In genomic region chr9:117204971-117205370, GRCh38 we compare ENCODE assay signal across 16 cellular contexts.
DNase-seq lines count a peak whose midpoint lies in the region; ATAC-seq, FAIRE-seq and TF ChIP-seq lines count a peak whose summit lies in the region.
"Had no signal": no experiment of that assay in that cellular context is flagged by ENCODE, and none has a peak within 500 bp of the region (broad histone marks: within the 10 kb centered on the region; RNA-seq: fewer than 3 reads in every experiment).

No MANE protein-coding gene starts in this region.

- 0 out of 2 replicates have a peak overlapping the region, but pooled peaks have one; percentile 2 for H2BK12ac ChIP-seq in H1 (ENCODE audit: low read depth, low read length)
- no peak overlapping the region for H2BK12ac ChIP-seq in trophoblast cell (ENCODE audit: low read length)

- H3K56ac ChIP-seq in H1 (replicated peaks; ENCODE audit: insufficient read length, low read depth, low read length) = no peak overlapping the region

- H2BK15ac ChIP-seq in H1 (ENCODE audit: low read length) = no peak overlapping the region

- H2BK120ac ChIP-seq in H1 (replicated peaks; ENCODE audit: low read depth, low read length) = no peak overlapping the region
- no peak overlapping the region for H2BK120ac ChIP-seq in trophoblast cell (ENCODE audit: insufficient read depth, low read length, poor library complexity)

- ATAC-seq in GM21526 (IDR thresholded peaks at IDR 0.05; ENCODE audit: low FRiP score, unreplicated experiment) = no peak
- ATAC-seq in GM21619 (IDR thresholded peaks at IDR 0.05; ENCODE audit: unreplicated experiment) = no peak
- ATAC-seq in GM19023 (IDR thresholded peaks at IDR 0.05; ENCODE audit: unreplicated experiment) = no peak
- no peak for ATAC-seq in HG02571 (IDR thresholded peaks at IDR 0.05; ENCODE audit: unreplicated experiment)
- ATAC-seq: CD8-positive, alpha-beta T cell had no signal

- H3K27me3 ChIP-seq in SJSA1 (replicated peaks) (no peaks in the 10 kb centered on the region), H1 (replicated peaks in 1 of 4; ENCODE audit: control insufficient read depth in 3 of 4, extremely low read depth in 1 of 4, insufficient read depth in 3 of 4, low read length in 3 of 4) (no peaks in the 10 kb centered on the region), trophoblast cell (ENCODE audit: insufficient read depth, low read length) (no peaks in the 10 kb centered on the region)
- H3K27me3 ChIP-seq: BLaER1 treated with 17β-estradiol and CSF1 and Interleukin-3, amounts not matched to agents 10 nM and 100 nM had no signal

- H4K5ac ChIP-seq in H1 (ENCODE audit: insufficient read length, low read depth, low read length) = no peak overlapping the region

- no peak overlapping the region for H3K23ac ChIP-seq in H1 (ENCODE audit: insufficient read length)
- H3K23ac ChIP-seq in trophoblast cell (ENCODE audit: low read length) = no peak overlapping the region

- H4K8ac ChIP-seq in H1 (ENCODE audit: extremely low read depth, insufficient read depth, low read length) (no peak overlapping the region), trophoblast cell (ENCODE audit: low read depth, low read length) (no peak overlapping the region)

- no peak overlapping the region for H3K14ac ChIP-seq in H1 (ENCODE audit: insufficient read length)
- no peak overlapping the region for H3K14ac ChIP-seq in trophoblast cell (ENCODE audit: low read length)

- no peak for TF ChIP-seq EP300 in H1 (IDR thresholded peaks at IDR 0.05; ENCODE audit: borderline replicate concordance in 1 of 2, low read depth in 2 of 2, low read length in 2 of 2)

- DNase-seq in SJSA1 (ENCODE audit: low read depth in 1 of 2, low spot score in 2 of 2) (peak in 1 of 2 experiments; percentile 61), H1 (ENCODE audit: low read depth in 1 of 2, low spot score in 2 of 2) (no peak), left kidney (ENCODE audit: low read depth, low spot score) (peak; percentile 17), trophoblast cell (peak; percentile 37 to 72)
- DNase-seq: Calu3; CD8-positive, alpha-beta T cell; DMS79; GDM1 had no signal

- H2BK20ac ChIP-seq in H1 (ENCODE audit: low read length) = no peak overlapping the region

- H3K4me2 ChIP-seq in H1 (ENCODE audit: insufficient read depth in 1 of 2, low read depth in 2 of 2, low read length in 2 of 2) (no peak overlapping the region), trophoblast cell (ENCODE audit: low read length) (no peak overlapping the region)
- H3K4me2 ChIP-seq: BLaER1 treated with 17β-estradiol and CSF1 and Interleukin-3, amounts not matched to agents 10 nM and 100 nM had no signal

- TF ChIP-seq RAD21 in H1 (IDR thresholded peaks at IDR 0.05 in 1 of 2, conservative IDR thresholded peaks at IDR 0.05 in 1 of 2; ENCODE audit: low read depth in 2 of 2, low read length in 2 of 2) = no peak

- CTCF ChIA-PET in H1 (lab: Charles Lee; ENCODE audit: partially characterized antibody) = no interaction called here

- H3K4ac ChIP-seq in H1 (replicated peaks; ENCODE audit: insufficient read length, low read depth, low read length) (no peak overlapping the region), trophoblast cell (ENCODE audit: low read depth, low read length) (no peak overlapping the region)

- H3K79me1 ChIP-seq in H1 (ENCODE audit: low read depth, low read length) (no peaks in the 10 kb centered on the region), trophoblast cell (ENCODE audit: low read length) (no peaks in the 10 kb centered on the region)

- H3K36me3 ChIP-seq in SJSA1 (no peaks in the 10 kb centered on the region), H1 (ENCODE audit: control insufficient read depth in 2 of 4, insufficient read depth in 4 of 4, low read length in 3 of 4) (no peaks in the 10 kb centered on the region), trophoblast cell (ENCODE audit: control insufficient read depth in 1 of 2, insufficient read depth in 2 of 2, low read length in 2 of 2) (no peaks in the 10 kb centered on the region)
- H3K36me3 ChIP-seq: BLaER1 treated with 17β-estradiol and CSF1 and Interleukin-3, amounts not matched to agents 10 nM and 100 nM; HAP-1 had no signal

- no peak overlapping the region for H2AFZ ChIP-seq in H1 (ENCODE audit: low read length)
- H2AFZ ChIP-seq in trophoblast cell (ENCODE audit: insufficient read depth, low read length, poor library complexity) = no peak overlapping the region

- 89% methylated on average over 1 of the region's 1 CpG; no CpG with 5 or more reads in 1 of the 2 experiments for WGBS in H1 (ENCODE audit: extremely low coverage in 1 of 2, insufficient coverage in 1 of 2, insufficient read length in 1 of 2, insufficient replicate concordance in 2 of 2, low coverage in 1 of 2, low lambda C conversion rate in 2 of 2, missing lambda C conversion rate in 1 of 2), 2 experiments
- WGBS in trophoblast cell (ENCODE audit: extremely low coverage, insufficient coverage, insufficient read length) = no CpG with 5 or more reads among the region's 1 CpG

- H3K18ac ChIP-seq in H1 (ENCODE audit: extremely low read depth, low read length) (no peak overlapping the region), trophoblast cell (ENCODE audit: low read length) (no peak overlapping the region)

- H2AK5ac ChIP-seq in H1 (ENCODE audit: low read depth, low read length) (no peak overlapping the region), trophoblast cell (ENCODE audit: low read length) (no peak overlapping the region)

- H3K9me3 ChIP-seq in SJSA1 (replicated peaks) (no peaks in the 10 kb centered on the region), H1 (ENCODE audit: insufficient read depth in 2 of 2, low read depth in 1 of 2, low read length in 1 of 2) (no peaks in the 10 kb centered on the region), trophoblast cell (ENCODE audit: insufficient read depth, low read depth, low read length) (no peaks in the 10 kb centered on the region)
- H3K9me3 ChIP-seq: HAP-1 had no signal

- H3K23me2 ChIP-seq in H1 (ENCODE audit: low read depth, low read length) = no peaks in the 10 kb centered on the region

- H2BK5ac ChIP-seq in H1 (ENCODE audit: low read depth, low read length) = no peak overlapping the region
- no peak overlapping the region for H2BK5ac ChIP-seq in trophoblast cell (ENCODE audit: low read depth, low read length, poor library complexity)

- H3K4me3 ChIP-seq in SJSA1 (no peak overlapping the region), H1 (ENCODE audit: extremely low read depth in 1 of 4, insufficient read depth in 2 of 4, low read depth in 3 of 4, low read length in 4 of 4) (no peak overlapping the region), trophoblast cell (ENCODE audit: low read depth, low read length) (no peak overlapping the region)
- H3K4me3 ChIP-seq: BLaER1 treated with 17β-estradiol and CSF1 and Interleukin-3, amounts not matched to agents 10 nM and 100 nM; HAP-1 had no signal

- H4K91ac ChIP-seq in H1 (replicated peaks; ENCODE audit: insufficient read length, low read length) = no peak overlapping the region
- no peak overlapping the region for H4K91ac ChIP-seq in trophoblast cell (ENCODE audit: low read depth, low read length)

- no peak for TF ChIP-seq CTCF in H1 (IDR thresholded peaks at IDR 0.05; ENCODE audit: control extremely low read depth in 1 of 3, insufficient read depth in 1 of 3, low read depth in 1 of 3, low read length in 3 of 3)

- H3K79me2 ChIP-seq in H1 (ENCODE audit: control insufficient read depth in 1 of 2, insufficient read depth in 2 of 2, low read length in 2 of 2) (no peaks in the 10 kb centered on the region), trophoblast cell (ENCODE audit: control insufficient read depth, insufficient read depth, low read length, poor library complexity) (no peaks in the 10 kb centered on the region)

- H3K4me1 ChIP-seq in SJSA1 (replicated peaks) (peaks cover 28% of the 10 kb centered on the region), H1 (replicated peaks in 1 of 4; ENCODE audit: control insufficient read depth in 3 of 4, insufficient read depth in 4 of 4, low read length in 3 of 4) (no peaks in the 10 kb centered on the region), trophoblast cell (ENCODE audit: control insufficient read depth in 1 of 2, insufficient read depth in 2 of 2, low read length in 2 of 2) (no peaks in the 10 kb centered on the region)
- H3K4me1 ChIP-seq: BLaER1 treated with 17β-estradiol and CSF1 and Interleukin-3, amounts not matched to agents 10 nM and 100 nM; HAP-1 had no signal

- no peak overlapping the region for H4K12ac ChIP-seq in trophoblast cell (ENCODE audit: low read depth, low read length)

- H3K9ac ChIP-seq in H1 (replicated peaks in 1 of 4; ENCODE audit: extremely low read depth in 1 of 4, low read depth in 3 of 4, low read length in 3 of 4) = no peak overlapping the region
- H3K9ac ChIP-seq in trophoblast cell (ENCODE audit: low read length) = no peak overlapping the region
- H3K9ac ChIP-seq: BLaER1 treated with 17β-estradiol and CSF1 and Interleukin-3, amounts not matched to agents 10 nM and 100 nM had no signal

- no peak for TF ChIP-seq POLR2A in H1 (IDR thresholded peaks at IDR 0.05; ENCODE audit: control extremely low read depth in 1 of 2, low read depth in 2 of 2, low read length in 2 of 2)

- FAIRE-seq in H1 (lab: Jason Lieb, UNC) = no peak
- FAIRE-seq: GM12892, GM18507 had no signal

- H3K27ac ChIP-seq in SJSA1 (peak overlapping the region; percentile 67), H1 (ENCODE audit: low read depth, low read length) (no peak overlapping the region), trophoblast cell (ENCODE audit: low read depth, low read length) (no peak overlapping the region)
- H3K27ac ChIP-seq: BLaER1 treated with 17β-estradiol and CSF1 and Interleukin-3, amounts not matched to agents 10 nM and 100 nM had no signal

- POLR2A ChIA-PET in H1 (lab: Charles Lee; ENCODE audit: partially characterized antibody) = no interaction called here

- no peaks in the 10 kb centered on the region for H4K20me1 ChIP-seq in H1 (replicated peaks in 1 of 2; ENCODE audit: control insufficient read depth in 1 of 2, insufficient read depth in 2 of 2, low read length in 2 of 2)

TF ChIP-seq in H1, 55 proteins besides CTCF, POLR2A, EP300 and RAD21 (continues in another document):
- TF ChIP-seq BACH1 (IDR thresholded peaks at IDR 0.05; ENCODE audit: low read length) (no peak), ATF3 (IDR thresholded peaks at IDR 0.05; ENCODE audit: insufficient read depth, low read depth, low read length) (no peak), YY1 (IDR thresholded peaks at IDR 0.05; ENCODE audit: low read depth, low read length) (no peak), RNF2 (IDR thresholded peaks at IDR 0.05; ENCODE audit: borderline replicate concordance, low read depth, low read length, missing control alignments, poor library complexity, severe bottlenecking) (no peak), KDM4A (IDR thresholded peaks at IDR 0.05; ENCODE audit: low read depth, low read length, severe bottlenecking) (no peak), GTF2F1 (IDR thresholded peaks at IDR 0.05; ENCODE audit: borderline replicate concordance, low read depth, low read length) (no peak), KDM1A (IDR thresholded peaks at IDR 0.05; ENCODE audit: borderline replicate concordance, low read length) (no peak), CHD1 (IDR thresholded peaks at IDR 0.05; ENCODE audit: low read depth, low read length) (no peak)

Comparison
In these comparisons a context has a peak if more than half of its experiments do, and no peak if none do; other contexts are left out.
1. DNase-seq: peak in left kidney (single experiment) and trophoblast cell (2 of 2); none in H1 (0 of 2).